Comparison of ENCODE assay signal across 20 cellular contexts in the genomic region with DNA sequence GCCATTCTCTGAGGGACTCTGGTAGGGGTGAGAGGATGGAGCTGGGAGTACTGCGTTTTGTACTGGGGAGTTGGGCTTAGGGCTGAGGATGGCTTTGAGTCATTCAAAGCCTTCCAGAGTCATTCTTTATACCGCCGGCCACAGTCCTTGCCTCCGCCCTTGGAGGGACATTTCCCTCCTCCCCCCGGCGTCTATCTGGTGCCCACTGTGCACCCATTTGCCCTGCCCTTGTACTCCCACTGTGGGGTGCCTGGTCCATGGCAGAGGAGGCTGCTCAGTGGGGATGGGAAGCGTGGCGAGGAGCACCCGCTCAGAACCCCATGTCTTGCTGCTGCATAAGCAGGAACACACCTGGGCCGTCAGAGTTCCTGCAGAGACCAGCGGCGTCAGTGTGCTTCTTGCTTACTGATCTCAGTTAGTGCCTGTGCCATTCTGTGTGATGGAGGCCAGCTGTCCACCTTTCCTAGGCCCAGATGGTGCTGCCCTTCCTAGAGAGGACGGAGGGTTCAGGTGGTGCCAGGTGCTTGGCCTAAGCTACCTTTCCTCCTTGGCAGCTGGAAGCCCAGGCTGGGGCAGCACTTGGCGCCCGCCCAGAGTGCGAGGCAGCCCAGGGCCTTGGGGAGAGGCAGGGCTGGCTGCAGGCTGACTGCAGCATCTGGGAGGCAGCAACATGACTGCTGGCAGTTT. TPM values are rescaled to one million over a fixed set of nuclear protein-coding genes. Genes with fewer than 3 reads are reported as not detected.
DNase-seq lines count a peak whose midpoint lies in the region; ATAC-seq and TF ChIP-seq lines count a peak whose summit lies in the region.
"Had no signal": no experiment of that assay in that cellular context is flagged by ENCODE, and none has a peak within 500 bp of the region (broad histone marks: within the 10 kb centered on the region; RNA-seq: fewer than 3 reads in every experiment).

No MANE protein-coding gene starts in this region.

- H3K36me3 Mint-ChIP-seq in activated CD8-positive, alpha-beta T cell treated with anti-CD3 and anti-CD28 coated beads, Interleukin-2, amount 10 ng/mL, durations not matched to agents 7 days and 5 days (ENCODE audit: low read depth), result no peaks in the 10 kb centered on the region
- H3K36me3 Mint-ChIP-seq in activated CD8-positive, alpha-beta T cell treated with anti-CD3 and anti-CD28 coated beads for 36 hours (ENCODE audit: low read depth), result peaks cover 2% of the 10 kb centered on the region
- H3K36me3 Mint-ChIP-seq: activated naive CD4-positive, alpha-beta T cell treated with anti-CD3 and anti-CD28 coated beads, Interleukin-2, amount 50 U/mL, for 72 hours had no signal

- H3K4me3 Mint-ChIP-seq in activated CD8-positive, alpha-beta T cell treated with anti-CD3 and anti-CD28 coated beads, Interleukin-2, amount 10 ng/mL, durations not matched to agents 7 days and 5 days, result no peak overlapping the region
- no peak overlapping the region for H3K4me3 Mint-ChIP-seq in activated CD8-positive, alpha-beta T cell treated with anti-CD3 and anti-CD28 coated beads for 36 hours
- H3K4me3 Mint-ChIP-seq: CD4-positive, alpha-beta T cell; HFFc6; stimulated activated naive CD8-positive, alpha-beta T cell treated with anti-CD3 and anti-CD28 coated beads, Interleukin-15, Interleukin-2, amounts not matched to agents 100 ng/mL and 50 ng/mL, for 24 hours had no signal

- no peak overlapping the region for H2BK120ac ChIP-seq in mesendoderm (ENCODE audit: low read depth, low read length)

- H2BK5ac ChIP-seq in mesendoderm (ENCODE audit: low read length), result no peak overlapping the region

- H3K4me1 Mint-ChIP-seq in activated CD8-positive, alpha-beta T cell treated with anti-CD3 and anti-CD28 coated beads, Interleukin-2, amount 10 ng/mL, durations not matched to agents 7 days and 5 days (ENCODE audit: low read depth), result no peaks in the 10 kb centered on the region
- H3K4me1 Mint-ChIP-seq in activated CD8-positive, alpha-beta T cell treated with anti-CD3 and anti-CD28 coated beads for 36 hours (ENCODE audit: low read depth), result no peaks in the 10 kb centered on the region

- no peak overlapping the region for H2AK5ac ChIP-seq in mesendoderm (ENCODE audit: low read length)

- no peak for TF ChIP-seq POLR2A in suprapubic skin (IDR thresholded peaks at IDR 0.05)

- H4K20me1 ChIP-seq in SK-N-SH (ENCODE audit: insufficient read depth), result peaks cover 18% of the 10 kb centered on the region; the same call in 1 of the 2 replicates

- no peaks in the 10 kb centered on the region for H3F3A ChIP-seq in SK-N-SH (replicated peaks; ENCODE audit: insufficient read depth)

- H3K79me1 ChIP-seq in mesendoderm (ENCODE audit: low read length), result peaks cover 18% of the 10 kb centered on the region

- no peaks in the 10 kb centered on the region for H3K9me2 ChIP-seq in SK-N-SH

- H3K9me3 ChIP-seq in suprapubic skin, result no peaks in the 10 kb centered on the region
- no peaks in the 10 kb centered on the region for H3K9me3 ChIP-seq in SK-N-SH
- H3K9me3 ChIP-seq: A549, breast epithelium had no signal

- H3K4me1 ChIP-seq in mesendoderm (ENCODE audit: control insufficient read depth, low read depth, low read length), result no peaks in the 10 kb centered on the region
- no peaks in the 10 kb centered on the region for H3K4me1 ChIP-seq in suprapubic skin
- no peaks in the 10 kb centered on the region; a peak in 1 of 4 replicates for H3K4me1 ChIP-seq in SK-N-SH (ENCODE audit: control insufficient read depth in 1 of 2, insufficient read depth in 2 of 2, low read depth in 1 of 2, low read length in 1 of 2)
- H3K4me1 ChIP-seq: A549, breast epithelium had no signal

- POLR2A ChIA-PET in activated CD8-positive, alpha-beta T cell treated with anti-CD3 and anti-CD28 coated beads, Interleukin-2, amount 10 ng/mL, durations not matched to agents 7 days and 5 days (lab: Charles Lee), result no interaction called here
- POLR2A ChIA-PET in activated CD8-positive, alpha-beta T cell treated with anti-CD3 and anti-CD28 coated beads for 36 hours (lab: Charles Lee), result no interaction called here
- POLR2A ChIA-PET in SK-N-SH (lab: Yijun Ruan, JAX), result no interaction called here

- H3K79me2 ChIP-seq in mesendoderm (ENCODE audit: control insufficient read depth, insufficient read depth, low read length), result peaks cover 3% of the 10 kb centered on the region
- 0 out of 2 replicates have a peak, but pooled peaks cover 5% of the 10 kb centered on the region for H3K79me2 ChIP-seq in SK-N-SH (ENCODE audit: insufficient read depth)

- no peak overlapping the region for H3K18ac ChIP-seq in mesendoderm (ENCODE audit: low read length)

- TF ChIP-seq EP300 in suprapubic skin (IDR thresholded peaks at IDR 0.05), result no peak
- TF ChIP-seq EP300 in SK-N-SH (IDR thresholded peaks at IDR 0.05; ENCODE audit: borderline replicate concordance in 1 of 2, low read depth in 1 of 2, low read length in 1 of 2), result no peak

- TF ChIP-seq CTCF in activated CD8-positive, alpha-beta T cell treated with anti-CD3 and anti-CD28 coated beads for 36 hours (IDR thresholded peaks at IDR 0.05), result no peak
- no peak for TF ChIP-seq CTCF in dorsolateral prefrontal cortex (IDR thresholded peaks at IDR 0.05 in 54 of 56, conservative IDR thresholded peaks at IDR 0.05 in 2 of 56; ENCODE audit: low read depth in 1 of 56, partially characterized antibody in 56 of 56)
- no peak for TF ChIP-seq CTCF in suprapubic skin (IDR thresholded peaks at IDR 0.05)
- TF ChIP-seq CTCF in SK-N-SH (IDR thresholded peaks at IDR 0.05), result no peak

- H3K27me3 ChIP-seq in dorsolateral prefrontal cortex (no peaks in the 10 kb centered on the region), mesendoderm (ENCODE audit: insufficient read depth, low read length, poor library complexity) (no peaks in the 10 kb centered on the region), suprapubic skin (no peaks in the 10 kb centered on the region), SK-N-SH (ENCODE audit: insufficient read depth) (no peaks in the 10 kb centered on the region)
- H3K27me3 ChIP-seq: breast epithelium had no signal

- H4K8ac ChIP-seq in mesendoderm (ENCODE audit: low read depth, low read length), result no peak overlapping the region

- no peak overlapping the region for H3K4me3 ChIP-seq in dorsolateral prefrontal cortex
- H3K4me3 ChIP-seq in mesendoderm (ENCODE audit: low read length), result no peak overlapping the region
- no peak overlapping the region for H3K4me3 ChIP-seq in suprapubic skin
- no peak overlapping the region for H3K4me3 ChIP-seq in SK-N-SH (ENCODE audit: low read depth in 2 of 2, low read length in 1 of 2)
- H3K4me3 ChIP-seq: A549, breast epithelium had no signal

- CTCF ChIA-PET in activated CD8-positive, alpha-beta T cell treated with anti-CD3 and anti-CD28 coated beads, Interleukin-2, amount 10 ng/mL, durations not matched to agents 7 days and 5 days (lab: Charles Lee), result no interaction called here
- CTCF ChIA-PET in activated CD8-positive, alpha-beta T cell treated with anti-CD3 and anti-CD28 coated beads for 36 hours (lab: Charles Lee), result no interaction called here
- CTCF ChIA-PET in SK-N-SH (lab: Yijun Ruan, JAX), result interaction anchor here (1.0 kb wide), 2 partner anchors 13 kb away, joined by 3 to 4 read pairs; no protein-coding TSS in a partner anchor

- no peak overlapping the region for H3K9ac ChIP-seq in mesendoderm (ENCODE audit: low read length)
- no peak overlapping the region for H3K9ac ChIP-seq in SK-N-SH

- TF ChIP-seq RAD21 in SK-N-SH (IDR thresholded peaks at IDR 0.05; ENCODE audit: low read length), result no peak

- no peak overlapping the region for H4K5ac ChIP-seq in mesendoderm (ENCODE audit: low read length)

- H3K36me3 ChIP-seq in mesendoderm (ENCODE audit: control insufficient read depth, insufficient read depth, low read length) (peaks cover 10% of the 10 kb centered on the region), suprapubic skin (peaks cover 25% of the 10 kb centered on the region), SK-N-SH (replicated peaks in 1 of 2; ENCODE audit: control insufficient read depth in 1 of 2, insufficient read depth in 2 of 2, low read length in 1 of 2) (peaks cover 0 to 27% of the 10 kb centered on the region in 2 experiments)

- no peak overlapping the region for H3K56ac ChIP-seq in mesendoderm (ENCODE audit: low read length)

- H2BK15ac ChIP-seq in mesendoderm (replicated peaks; ENCODE audit: low read depth), result no peak overlapping the region

- peak; percentile 13 for DNase-seq in activated CD8-positive, alpha-beta T cell treated with anti-CD3 and anti-CD28 coated beads, Interleukin-2, amount 10 ng/mL, durations not matched to agents 7 days and 5 days
- no peak for DNase-seq in activated CD8-positive, alpha-beta T cell treated with anti-CD3 and anti-CD28 coated beads for 36 hours
- peak in 7 of 10 donors; percentile 3 to 31 (median 22) for DNase-seq in dorsolateral prefrontal cortex
- no peak for DNase-seq in mesendoderm
- DNase-seq in suprapubic skin (ENCODE audit: low spot score in 2 of 2), result peak; percentile 49 to 63
- DNase-seq in SK-N-SH, result no peak
- DNase-seq in pons (ENCODE audit: low spot score), result no peak
- DNase-seq: foreskin melanocyte, HFFc6, Karpas-422, NCI-H1436, NCI-H446, nucleus accumbens had no signal

- ATAC-seq in activated CD8-positive, alpha-beta T cell treated with anti-CD3 and anti-CD28 coated beads, Interleukin-2, amount 10 ng/mL, durations not matched to agents 7 days and 5 days, result no peak
- no peak for ATAC-seq in activated CD8-positive, alpha-beta T cell treated with anti-CD3 and anti-CD28 coated beads for 36 hours
- no peak for ATAC-seq in HG02623 (IDR thresholded peaks at IDR 0.05; ENCODE audit: unreplicated experiment)
- ATAC-seq: A549; activated naive CD4-positive, alpha-beta T cell treated with anti-CD3 and anti-CD28 coated beads, Interleukin-2, amount 50 U/mL, for 72 hours had no signal

- H3K23ac ChIP-seq in mesendoderm (ENCODE audit: low read length), result peak overlapping the region; percentile 74

- no peak overlapping the region for H3K27ac Mint-ChIP-seq in activated CD8-positive, alpha-beta T cell treated with anti-CD3 and anti-CD28 coated beads, Interleukin-2, amount 10 ng/mL, durations not matched to agents 7 days and 5 days
- no peak overlapping the region for H3K27ac Mint-ChIP-seq in activated CD8-positive, alpha-beta T cell treated with anti-CD3 and anti-CD28 coated beads for 36 hours
- H3K27ac Mint-ChIP-seq: CD4-positive, alpha-beta T cell; HFFc6; stimulated activated naive CD8-positive, alpha-beta T cell treated with anti-CD3 and anti-CD28 coated beads, Interleukin-15, Interleukin-2, amounts not matched to agents 100 ng/mL and 50 ng/mL, for 24 hours had no signal

- no peaks in the 10 kb centered on the region for H3K27me3 Mint-ChIP-seq in activated CD8-positive, alpha-beta T cell treated with anti-CD3 and anti-CD28 coated beads, Interleukin-2, amount 10 ng/mL, durations not matched to agents 7 days and 5 days (ENCODE audit: low read depth)
- no peaks in the 10 kb centered on the region for H3K27me3 Mint-ChIP-seq in activated CD8-positive, alpha-beta T cell treated with anti-CD3 and anti-CD28 coated beads for 36 hours
- H3K27me3 Mint-ChIP-seq: CD4-positive, alpha-beta T cell; stimulated activated naive CD8-positive, alpha-beta T cell treated with anti-CD3 and anti-CD28 coated beads, Interleukin-15, Interleukin-2, amounts not matched to agents 100 ng/mL and 50 ng/mL, for 24 hours had no signal

- intact Hi-C loops in activated CD8-positive, alpha-beta T cell treated with anti-CD3 and anti-CD28 coated beads for 36 hours (cut with micrococcal nuclease), result no loop called here
- intact Hi-C loops in dorsolateral prefrontal cortex (cut with DNase I), result no loop called here

- H3K27ac ChIP-seq in dorsolateral prefrontal cortex, result no peak overlapping the region
- H3K27ac ChIP-seq in mesendoderm (ENCODE audit: low read depth, low read length), result no peak overlapping the region
- H3K27ac ChIP-seq in suprapubic skin, result no peak overlapping the region
- no peak overlapping the region for H3K27ac ChIP-seq in SK-N-SH (ENCODE audit: low read depth in 2 of 2, low read length in 1 of 2)
- H3K27ac ChIP-seq: A549, breast epithelium, HL-60 had no signal

- H2AFZ ChIP-seq in SK-N-SH (ENCODE audit: low read depth), result no peak overlapping the region

- no peak overlapping the region for H3K4ac ChIP-seq in mesendoderm (ENCODE audit: low read depth, low read length)

- WGBS in mesendoderm (ENCODE audit: extremely low coverage, insufficient coverage, low lambda C conversion rate), result no CpG with 5 or more reads among the region's 16 CpGs
- 95% methylated on average over 12 of the region's 16 CpGs for whole genome bisulfite sequencing in suprapubic skin
- 88% methylated on average over 8 of the region's 16 CpGs for WGBS in SK-N-SH (ENCODE audit: low lambda C conversion rate)

- H3K9me3 Mint-ChIP-seq in activated CD8-positive, alpha-beta T cell treated with anti-CD3 and anti-CD28 coated beads, Interleukin-2, amount 10 ng/mL, durations not matched to agents 7 days and 5 days (ENCODE audit: insufficient read depth), result no peaks in the 10 kb centered on the region
- no peaks in the 10 kb centered on the region for H3K9me3 Mint-ChIP-seq in activated CD8-positive, alpha-beta T cell treated with anti-CD3 and anti-CD28 coated beads for 36 hours
- H3K9me3 Mint-ChIP-seq: activated naive CD4-positive, alpha-beta T cell treated with anti-CD3 and anti-CD28 coated beads, Interleukin-2, amount 50 U/mL, for 72 hours; CD4-positive, alpha-beta T cell; HFFc6; stimulated activated naive CD8-positive, alpha-beta T cell treated with anti-CD3 and anti-CD28 coated beads, Interleukin-15, Interleukin-2, amounts not matched to agents 100 ng/mL and 50 ng/mL, for 24 hours had no signal

- H3K4me2 ChIP-seq in mesendoderm (ENCODE audit: low read length), result no peak overlapping the region
- no peak overlapping the region for H3K4me2 ChIP-seq in SK-N-SH
- H3K4me2 ChIP-seq: A549 had no signal

RNA-seq across cellular contexts. Expression of gene TMEM191C, which starts 23.3 kb away (rescaled TPM):
- total RNA-seq in activated CD8-positive, alpha-beta T cell treated with anti-CD3 and anti-CD28 coated beads, Interleukin-2, amount 10 ng/mL, durations not matched to agents 7 days and 5 days, result 1 to 10 TPM; 1.1 to 2.4 TPM
- 1 to 10 TPM; 1.7 to 2.7 TPM for total RNA-seq in activated CD8-positive, alpha-beta T cell treated with anti-CD3 and anti-CD28 coated beads for 36 hours
- total RNA-seq in dorsolateral prefrontal cortex (10 to 100 TPM in 47 of 120 experiments, 1 to 10 TPM in 73; 3.5 to 19.2 (median 9.1) TPM), suprapubic skin (1 to 10 TPM in 1 of 4 donors, under 1 TPM in 2, not detected in 1; 0.42 to 1.7 (median 0.47) TPM)
- 0.60 TPM for polyA plus RNA-seq in mesendoderm (2013, experiment 1 of 2)
- 0.71 TPM for polyA plus RNA-seq in mesendoderm (2013, experiment 2 of 2)
- 2.2 and 3.4 TPM in 2 replicates for polyA plus RNA-seq in SK-N-SH (2012; rRNA removed)
- polyA plus RNA-seq in SK-N-SH (2012; cell fraction: cytosol; rRNA removed), result 1.1 and 1.4 TPM in 2 replicates
- polyA plus RNA-seq in SK-N-SH (2012; cell fraction: nucleus; rRNA removed), result 14.1 and 23.7 TPM in 2 replicates

RNA-seq across cellular contexts. Expression of gene HIC2, which starts 26.7 kb away (rescaled TPM):
- total RNA-seq in activated CD8-positive, alpha-beta T cell treated with anti-CD3 and anti-CD28 coated beads, Interleukin-2, amount 10 ng/mL, durations not matched to agents 7 days and 5 days, result 1 to 10 TPM; 4.1 to 4.8 TPM
- total RNA-seq in activated CD8-positive, alpha-beta T cell treated with anti-CD3 and anti-CD28 coated beads for 36 hours, result 1 to 10 TPM; 3.8 to 4.1 TPM
- total RNA-seq in dorsolateral prefrontal cortex, result 10 to 100 TPM in 43 of 120 experiments, 1 to 10 TPM in 77; 5.5 to 16.3 (median 8.8) TPM
- 13.4 TPM for polyA plus RNA-seq in mesendoderm (2013, experiment 1 of 2)
- polyA plus RNA-seq in mesendoderm (2013, experiment 2 of 2), result 13.5 TPM
- 1 to 10 TPM; 4.2 to 9.4 (median 6.3) TPM for total RNA-seq in suprapubic skin
- 1.1 and 1.2 TPM in 2 replicates for polyA plus RNA-seq in SK-N-SH (2012; rRNA removed)
- polyA plus RNA-seq in SK-N-SH (2012; cell fraction: cytosol; rRNA removed), result 0.53 and 0.73 TPM in 2 replicates
- polyA plus RNA-seq in SK-N-SH (2012; cell fraction: nucleus; rRNA removed), result 4.1 and 4.5 TPM in 2 replicates

Comparison
In these comparisons a context has a peak if more than half of its experiments do, and no peak if none do; other contexts are left out.
1. DNase-seq: peak in activated CD8-positive, alpha-beta T cell treated with anti-CD3 and anti-CD28 coated beads, Interleukin-2, amount 10 ng/mL, durations not matched to agents 7 days and 5 days (single experiment), dorsolateral prefrontal cortex (7 of 10) and suprapubic skin (2 of 2); none in activated CD8-positive, alpha-beta T cell treated with anti-CD3 and anti-CD28 coated beads for 36 hours (single experiment), mesendoderm (single experiment), SK-N-SH (single experiment) and pons (single experiment).